12 cellular contexts compared by ENCODE assay signal in genomic region chr5:56050566-56051292, GRCh38. TPM values are rescaled to one million over a fixed set of nuclear protein-coding genes. Genes with fewer than 3 reads are reported as not detected.
DNase-seq lines count a peak whose midpoint lies in the region; ATAC-seq and TF ChIP-seq lines count a peak whose summit lies in the region.
"Had no signal": no experiment of that assay in that cellular context is flagged by ENCODE, and none has a peak within 500 bp of the region (broad histone marks: within the 10 kb centered on the region; RNA-seq: fewer than 3 reads in every experiment).

No MANE protein-coding gene starts in this region.

- H3K4me1 ChIP-seq in Panc1 (ENCODE audit: control insufficient read depth, insufficient read depth, low read length) (0 out of 2 replicates have a peak, but pooled peaks cover 3% of the 10 kb centered on the region), gastrocnemius medialis (no peaks in the 10 kb centered on the region)

- no TSS peak for BruUV-seq in Panc1 (replicated peaks; lab: Mats Ljungman, UMichigan)

- peak; percentile 48; the same call in 1 of the 2 replicates for ATAC-seq in Panc1
- peak; percentile 60 for ATAC-seq in gastrocnemius medialis
- no peak for ATAC-seq in GM18517 (IDR thresholded peaks at IDR 0.05; ENCODE audit: unreplicated experiment)

- CTCF ChIA-PET in Panc1 (lab: Charles Lee), result interaction anchor here (0.6 kb wide), 1 partner anchor 871 kb away, joined by 3 read pairs; no protein-coding TSS in a partner anchor

- H3K27me3 ChIP-seq in Panc1 (ENCODE audit: control insufficient read depth, insufficient read depth, low read length) (no peaks in the 10 kb centered on the region), gastrocnemius medialis (no peaks in the 10 kb centered on the region)
- H3K27me3 ChIP-seq: suprapubic skin had no signal

- no peak for TF ChIP-seq POLR2A in gastrocnemius medialis (IDR thresholded peaks at IDR 0.05)

- TF ChIP-seq CTCF in Panc1 (IDR thresholded peaks at IDR 0.05) (no peak), fibroblast of pulmonary artery (IDR thresholded peaks at IDR 0.05; ENCODE audit: low read length, missing control alignments) (no peak), gastrocnemius medialis (IDR thresholded peaks at IDR 0.05 in 4 of 5, conservative IDR thresholded peaks at IDR 0.05 in 1 of 5) (no peak)

- H3K27ac ChIP-seq in Panc1 (ENCODE audit: low read length) (peak overlapping the region; percentile 53; the same call in 1 of the 2 replicates), gastrocnemius medialis (peak overlapping the region in 3 of 4 donors; percentile 10 to 64 (median 23))
- H3K27ac ChIP-seq: 22Rv1, suprapubic skin had no signal

- H3K4me3 ChIP-seq in Panc1 (ENCODE audit: low read depth in 2 of 2, low read length in 2 of 2), result no peak overlapping the region
- H3K4me3 ChIP-seq in fibroblast of pulmonary artery (replicated peaks; ENCODE audit: low read depth, low read length), result no peak overlapping the region
- no peak overlapping the region for H3K4me3 ChIP-seq in gastrocnemius medialis
- H3K4me3 ChIP-seq: suprapubic skin had no signal

- POLR2A ChIA-PET in Panc1 (lab: Charles Lee), result no interaction called here

- peak; percentile 47 for DNase-seq in DMS 273 (lab: John Stamatoyannopoulos, UW; ENCODE audit: unreplicated experiment)
- DNase-seq in DMS 273 treated with DMSO at 0.1 percent for 48 hours (lab: John Stamatoyannopoulos, UW), result no peak
- no peak for DNase-seq in Panc1 (ENCODE audit: low read depth, low spot score)
- peak; percentile 60 for DNase-seq in fibroblast of pulmonary artery (ENCODE audit: low read depth)
- no peak for DNase-seq in gastrocnemius medialis
- DNase-seq in DMS79 (lab: John Stamatoyannopoulos, UW), result no peak
- no peak for DNase-seq in stimulated activated CD4-positive, alpha-beta T cell treated with anti-CD3 and anti-CD28 coated beads, Interleukin-2, amount 100 ng/mL, for 24 hours
- DNase-seq: NCI-H1105, T-helper 9 cell had no signal

- H3K9me3 ChIP-seq in Panc1 (ENCODE audit: control insufficient read depth, insufficient read depth, low read depth, low read length) (no peaks in the 10 kb centered on the region), gastrocnemius medialis (no peaks in the 10 kb centered on the region)
- H3K9me3 ChIP-seq: suprapubic skin had no signal

- in situ Hi-C loops in Panc1 (cut with HindIII; ENCODE audit: low pct_unique_long_range_greater_than_20kb, low sequenced_read_pairs) (no loop called here), gastrocnemius medialis (cut with MboI; ENCODE audit: low sequenced_read_pairs in 4 of 4) (no loop called here)

- intact Hi-C loops in Panc1 (cut with micrococcal nuclease; ENCODE audit: unreplicated experiment), result no loop called here
- intact Hi-C loops in gastrocnemius medialis (cut with DNase I; ENCODE audit: low total_unique reads), result no loop called here

- H3K36me3 ChIP-seq in Panc1 (ENCODE audit: control insufficient read depth, insufficient read depth, low read length), result no peaks in the 10 kb centered on the region
- no peaks in the 10 kb centered on the region for H3K36me3 ChIP-seq in gastrocnemius medialis
- H3K36me3 ChIP-seq: suprapubic skin had no signal

RNA-seq across cellular contexts. Expression of gene IL6ST, which starts 56.0 kb away (rescaled TPM):
- total RNA-seq in Panc1 (2021; ENCODE audit: unreplicated experiment) (181 TPM), gastrocnemius medialis (100 to 1,000 TPM; 128 to 228 (median 167) TPM)
- polyA plus RNA-seq in Panc1 (2012; ENCODE audit: insufficient read length), result 42.3 TPM

Comparison
In these comparisons a context has a peak if more than half of its experiments do, and no peak if none do; other contexts are left out.
1. DNase-seq: peak in DMS 273 (single experiment) and fibroblast of pulmonary artery (single experiment); none in DMS 273 treated with DMSO at 0.1 percent for 48 hours (single experiment), Panc1 (single experiment), gastrocnemius medialis (0 of 2), DMS79 (single experiment) and stimulated activated CD4-positive, alpha-beta T cell treated with anti-CD3 and anti-CD28 coated beads, Interleukin-2, amount 100 ng/mL, for 24 hours (0 of 2).